In genomic region chr11:1683904-1684572, GRCh38 we compare ENCODE assay signal across 5 cellular contexts. TPM values are rescaled to one million over a fixed set of nuclear protein-coding genes. Genes with fewer than 3 reads are reported as not detected.
"Had no signal": no experiment of that assay in that cellular context is flagged by ENCODE, and none has a peak within 500 bp of the region (broad histone marks: within the 10 kb centered on the region; RNA-seq: fewer than 3 reads in every experiment).

No MANE protein-coding gene starts in this region.

RNA-seq across cellular contexts. Expression of gene KRTAP5-6, which starts 13.0 kb away (rescaled TPM):
- total RNA-seq: GM23338, H1, H9, HT-29, IMR-90 had no signal
- polyA plus RNA-seq: GM23338, H1, IMR-90 had no signal

RNA-seq across cellular contexts. Expression of gene KRTAP5-5, which starts 54.5 kb away (rescaled TPM):
- total RNA-seq: GM23338, H1, H9, HT-29, IMR-90 had no signal
- polyA plus RNA-seq: GM23338, IMR-90 had no signal
